Comparison of ENCODE assay signal across 18 cellular contexts in the genomic region with DNA sequence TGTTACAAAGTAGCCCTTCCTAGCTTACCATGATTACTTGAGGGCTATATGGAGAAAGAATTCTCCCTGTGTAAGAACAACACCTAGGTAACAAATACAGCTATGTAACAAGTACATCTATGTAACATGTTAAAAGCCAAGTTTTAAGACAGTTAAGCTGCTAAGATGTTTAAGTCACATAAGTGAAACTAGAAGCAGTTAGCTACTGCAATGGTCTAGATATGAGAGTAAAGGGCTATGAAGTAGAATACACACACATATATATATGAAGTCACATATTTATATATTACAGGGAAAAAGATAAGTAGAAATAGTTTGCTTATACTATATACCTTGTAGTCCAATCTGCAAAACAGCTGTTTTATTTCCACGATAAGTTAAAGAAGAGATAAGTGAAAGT.
DNase-seq lines count a peak whose midpoint lies in the region; ATAC-seq lines count a peak whose summit lies in the region.
"Had no signal": no experiment of that assay in that cellular context is flagged by ENCODE, and none has a peak within 500 bp of the region (broad histone marks: within the 10 kb centered on the region; RNA-seq: fewer than 3 reads in every experiment).

No MANE protein-coding gene starts in this region.

- peak; percentile 40 for ATAC-seq in GM18499 (IDR thresholded peaks at IDR 0.05; ENCODE audit: insufficient read depth, unreplicated experiment)
- ATAC-seq in GM19351 (IDR thresholded peaks at IDR 0.05; ENCODE audit: unreplicated experiment), result peak; percentile 62
- peak; percentile 47 for ATAC-seq in HG02610 (IDR thresholded peaks at IDR 0.05; ENCODE audit: unreplicated experiment)
- ATAC-seq in HG03175 (IDR thresholded peaks at IDR 0.05; ENCODE audit: unreplicated experiment), result peak; percentile 42
- ATAC-seq: lower lobe of right lung had no signal

- DNase-seq in AG08396 (ENCODE audit: low spot score) (no peak), HCEC 1CT (no peak), NCI-H510A treated with DMSO at 0.1 percent for 48 hours (lab: John Stamatoyannopoulos, UW) (no peak), superior temporal gyrus (ENCODE audit: extremely low spot score) (no peak)
- DNase-seq: activated CD4-positive, alpha-beta T cell treated with anti-CD3 and anti-CD28 coated beads, Interleukin-2, amount 10 ng/mL, durations not matched to agents 7 days and 5 days; brain microvascular endothelial cell; DMS53; HFFc6; immature natural killer cell; lower lobe of right lung; NCI-H187; NCI-H524; PC-9; stimulated activated naive CD4-positive, alpha-beta T cell had no signal
